In genomic region chr9:27212191-27212590, GRCh38 we compare ENCODE assay signal across 23 cellular contexts.
DNase-seq lines count a peak whose midpoint lies in the region; ATAC-seq and TF ChIP-seq lines count a peak whose summit lies in the region.
"Had no signal": no experiment of that assay in that cellular context is flagged by ENCODE, and none has a peak within 500 bp of the region (broad histone marks: within the 10 kb centered on the region; RNA-seq: fewer than 3 reads in every experiment).

No MANE protein-coding gene starts in this region.

- DNase-seq in mammary epithelial cell (peak; percentile 57), MCF 10A (ENCODE audit: unreplicated experiment) (no peak), epithelial cell of prostate (ENCODE audit: low read depth, low spot score) (peak; percentile 33), trophoblast cell (peak; percentile 60 to 86), globus pallidus (ENCODE audit: low spot score) (no peak)
- DNase-seq in naive thymus-derived CD4-positive, alpha-beta T cell: no peak
- no peak for DNase-seq in activated CD4-positive, CD25-positive, alpha-beta regulatory T cell (lab: John Stamatoyannopoulos, UW)
- DNase-seq: ACHN; Caco-2; CD4-positive, alpha-beta T cell; DMS 273 treated with DMSO at 0.1 percent for 48 hours; DND-41; GOT3; HCEC 1CT; NCI-H1694; NCI-H2081; NCI-H446; Peyer's patch had no signal

- H3K4ac ChIP-seq in trophoblast cell (ENCODE audit: low read depth, low read length): no peak overlapping the region

- H2BK12ac ChIP-seq in trophoblast cell (ENCODE audit: low read length): no peak overlapping the region

- POLR2A ChIA-PET in MCF 10A (lab: Yijun Ruan, JAX): interaction anchor here (0.7 kb wide), 2 partner anchors 88 to 97 kb away, joined by 3 read pairs; no protein-coding TSS in a partner anchor
- POLR2A ChIA-PET in naive thymus-derived CD4-positive, alpha-beta T cell (lab: Charles Lee): no interaction called here

- no peak overlapping the region for H3K27ac ChIP-seq in mammary epithelial cell (ENCODE audit: insufficient read depth, low read depth, low read length)
- H3K27ac ChIP-seq in epithelial cell of prostate: peak overlapping the region; percentile 9
- no peak overlapping the region for H3K27ac ChIP-seq in trophoblast cell (ENCODE audit: low read depth, low read length)
- H3K27ac ChIP-seq in naive thymus-derived CD4-positive, alpha-beta T cell (ENCODE audit: low read depth, low read length): no peak overlapping the region
- H3K27ac ChIP-seq: 22Rv1, BLaER1, Peyer's patch, SJSA1 had no signal

- dilution Hi-C loops in mammary epithelial cell (cut with HindIII; ENCODE audit: low sequenced_read_pairs): no loop called here

- H3K9ac ChIP-seq in mammary epithelial cell (ENCODE audit: insufficient read depth, low read length) (no peak overlapping the region), trophoblast cell (ENCODE audit: low read length) (no peak overlapping the region)
- H3K9ac ChIP-seq: BLaER1 had no signal

- no peaks in the 10 kb centered on the region for H3K9me3 Mint-ChIP-seq in MCF 10A (ENCODE audit: unreplicated experiment)
- H3K9me3 Mint-ChIP-seq in naive thymus-derived CD4-positive, alpha-beta T cell: no peaks in the 10 kb centered on the region
- H3K9me3 Mint-ChIP-seq: CD4-positive, alpha-beta T cell had no signal

- no TSS peak for BruUV-seq in mammary epithelial cell (replicated peaks; lab: Mats Ljungman, UMichigan)
- BruUV-seq in MCF 10A (replicated peaks; lab: Mats Ljungman, UMichigan): no TSS peak

- ATAC-seq in GM18519 (IDR thresholded peaks at IDR 0.05; ENCODE audit: low FRiP score, unreplicated experiment): no peak
- no peak for ATAC-seq in naive thymus-derived CD4-positive, alpha-beta T cell
- ATAC-seq: Right ventricle myocardium inferior had no signal

- H3K23ac ChIP-seq in trophoblast cell (ENCODE audit: low read length): no peak overlapping the region

- H3K27ac Mint-ChIP-seq in MCF 10A (ENCODE audit: low read depth, unreplicated experiment): no peak overlapping the region
- no peak overlapping the region for H3K27ac Mint-ChIP-seq in naive thymus-derived CD4-positive, alpha-beta T cell
- H3K27ac Mint-ChIP-seq: CD4-positive, alpha-beta T cell had no signal

- peaks cover 11% of the 10 kb centered on the region for H3K4me1 Mint-ChIP-seq in MCF 10A (ENCODE audit: insufficient read depth, unreplicated experiment)
- H3K4me1 Mint-ChIP-seq in naive thymus-derived CD4-positive, alpha-beta T cell: no peaks in the 10 kb centered on the region

- H3K4me1 ChIP-seq in mammary epithelial cell (ENCODE audit: insufficient read depth, low read length) (peaks cover 7% of the 10 kb centered on the region), trophoblast cell (ENCODE audit: control insufficient read depth in 1 of 2, insufficient read depth in 2 of 2, low read length in 2 of 2) (peaks cover 6% of the 10 kb centered on the region in 2 experiments)
- H3K4me1 ChIP-seq in naive thymus-derived CD4-positive, alpha-beta T cell (ENCODE audit: control insufficient read depth in 2 of 2, insufficient read depth in 2 of 2, low read length in 2 of 2): no peaks in the 10 kb centered on the region
- H3K4me1 ChIP-seq: BLaER1, Caco-2, Peyer's patch, SJSA1 had no signal

- H3K27me3 ChIP-seq in mammary epithelial cell (ENCODE audit: insufficient read depth, low read length) (peaks cover 28% of the 10 kb centered on the region), trophoblast cell (ENCODE audit: insufficient read depth, low read length) (no peaks in the 10 kb centered on the region)
- no peaks in the 10 kb centered on the region for H3K27me3 ChIP-seq in naive thymus-derived CD4-positive, alpha-beta T cell (ENCODE audit: control insufficient read depth in 2 of 2, insufficient read depth in 2 of 2, low read length in 2 of 2)
- H3K27me3 ChIP-seq: BLaER1, Peyer's patch, SJSA1 had no signal

- in situ Hi-C loops in mammary epithelial cell (cut with MboI; ENCODE audit: low sequenced_read_pairs in 2 of 2): no loop called here

- no peak overlapping the region for H2BK120ac ChIP-seq in trophoblast cell (ENCODE audit: insufficient read depth, low read length, poor library complexity)

- no peak overlapping the region for H4K12ac ChIP-seq in trophoblast cell (ENCODE audit: low read depth, low read length)

- H3K9me3 ChIP-seq in mammary epithelial cell (replicated peaks; ENCODE audit: insufficient read depth, low read length) (no peaks in the 10 kb centered on the region), trophoblast cell (ENCODE audit: insufficient read depth, low read depth, low read length) (no peaks in the 10 kb centered on the region)
- no peaks in the 10 kb centered on the region for H3K9me3 ChIP-seq in naive thymus-derived CD4-positive, alpha-beta T cell (ENCODE audit: control insufficient read depth in 2 of 3, low read length in 3 of 3)
- H3K9me3 ChIP-seq: BLaER1, Caco-2, Peyer's patch, SJSA1 had no signal

- intact Hi-C loops in mammary epithelial cell (cut with micrococcal nuclease): no loop called here
- intact Hi-C loops in MCF 10A (cut with micrococcal nuclease): no loop called here
- intact Hi-C loops in naive thymus-derived CD4-positive, alpha-beta T cell (cut with micrococcal nuclease): no loop called here

- H3K4me3 Mint-ChIP-seq in MCF 10A (ENCODE audit: unreplicated experiment): no peak overlapping the region
- H3K4me3 Mint-ChIP-seq in naive thymus-derived CD4-positive, alpha-beta T cell: no peak overlapping the region
- H3K4me3 Mint-ChIP-seq: CD4-positive, alpha-beta T cell had no signal

- H3K4me2 ChIP-seq in mammary epithelial cell (ENCODE audit: insufficient read depth, low read depth, low read length): no peak overlapping the region
- H3K4me2 ChIP-seq in trophoblast cell (ENCODE audit: low read length): no peak overlapping the region
- H3K4me2 ChIP-seq: BLaER1 had no signal

- H2AFZ ChIP-seq in mammary epithelial cell (ENCODE audit: low read depth, low read length) (no peak overlapping the region), trophoblast cell (ENCODE audit: insufficient read depth, low read length, poor library complexity) (no peak overlapping the region)

- no peak overlapping the region for H3K14ac ChIP-seq in trophoblast cell (ENCODE audit: low read length)

- no peaks in the 10 kb centered on the region for H3K36me3 Mint-ChIP-seq in MCF 10A (ENCODE audit: insufficient read depth, unreplicated experiment)
- no peaks in the 10 kb centered on the region for H3K36me3 Mint-ChIP-seq in naive thymus-derived CD4-positive, alpha-beta T cell

- no peaks in the 10 kb centered on the region for H3K79me2 ChIP-seq in mammary epithelial cell (ENCODE audit: insufficient read depth, low read length)
- H3K79me2 ChIP-seq in trophoblast cell (ENCODE audit: control insufficient read depth, insufficient read depth, low read length, poor library complexity): no peaks in the 10 kb centered on the region

- no peak overlapping the region for H3K18ac ChIP-seq in trophoblast cell (ENCODE audit: low read length)

- no peak overlapping the region for H2AK5ac ChIP-seq in trophoblast cell (ENCODE audit: low read length)

- H3K79me1 ChIP-seq in trophoblast cell (ENCODE audit: low read length): no peaks in the 10 kb centered on the region

- CTCF ChIA-PET in mammary epithelial cell (lab: Charles Lee; ENCODE audit: low non-redundant PET) (interaction anchor here (0.6 kb wide), 1 partner anchor 9 kb away, joined by 3 read pairs; no protein-coding TSS in a partner anchor), MCF 10A (lab: Yijun Ruan, JAX) (interaction anchor here (0.6 kb wide), 1 partner anchor 165 kb away, joined by 4 read pairs; no protein-coding TSS in a partner anchor)
- CTCF ChIA-PET in naive thymus-derived CD4-positive, alpha-beta T cell (lab: Charles Lee): interaction anchor here (0.7 kb wide), 1 partner anchor 416 kb away, joined by 3 read pairs; no protein-coding TSS in a partner anchor

- H2BK5ac ChIP-seq in trophoblast cell (ENCODE audit: low read depth, low read length, poor library complexity): no peak overlapping the region

- no peak overlapping the region for H4K8ac ChIP-seq in trophoblast cell (ENCODE audit: low read depth, low read length)

- TF ChIP-seq CTCF in mammary epithelial cell (conservative IDR thresholded peaks at IDR 0.05 in 1 of 2, IDR thresholded peaks at IDR 0.05 in 1 of 2; ENCODE audit: extremely low read depth in 1 of 2, insufficient read depth in 1 of 2, low read depth in 1 of 2, low read length in 2 of 2): no peak
- no peak for TF ChIP-seq CTCF in MCF 10A (IDR thresholded peaks at IDR 0.05; ENCODE audit: unreplicated experiment)

- H3K4me3 ChIP-seq in mammary epithelial cell (replicated peaks in 1 of 3; ENCODE audit: insufficient read depth in 1 of 3, low read depth in 2 of 3, low read length in 3 of 3) (no peak overlapping the region), trophoblast cell (ENCODE audit: low read depth, low read length) (no peak overlapping the region)
- H3K4me3 ChIP-seq in naive thymus-derived CD4-positive, alpha-beta T cell (ENCODE audit: low read length): no peak overlapping the region
- H3K4me3 ChIP-seq: BLaER1, Peyer's patch, SJSA1 had no signal

- 49% methylated on average over 4 of the region's 4 CpGs for WGBS in mammary epithelial cell (ENCODE audit: low coverage, missing lambda C conversion rate)
- WGBS in trophoblast cell (ENCODE audit: extremely low coverage, insufficient coverage, insufficient read length): no CpG with 5 or more reads among the region's 4 CpGs

- no peaks in the 10 kb centered on the region for H4K20me1 ChIP-seq in mammary epithelial cell (ENCODE audit: insufficient read depth, low read length)
- H4K20me1 ChIP-seq: BLaER1 had no signal

- no peaks in the 10 kb centered on the region for H3K27me3 Mint-ChIP-seq in MCF 10A (ENCODE audit: insufficient read depth, unreplicated experiment)
- peaks cover 0 to 15% (median 0%) of the 10 kb centered on the region in 5 donors for H3K27me3 Mint-ChIP-seq in naive thymus-derived CD4-positive, alpha-beta T cell
- H3K27me3 Mint-ChIP-seq: CD4-positive, alpha-beta T cell had no signal

- no peaks in the 10 kb centered on the region for H3K36me3 ChIP-seq in mammary epithelial cell (ENCODE audit: insufficient read depth, low read length)
- no peaks in the 10 kb centered on the region for H3K36me3 ChIP-seq in trophoblast cell (ENCODE audit: control insufficient read depth in 1 of 2, insufficient read depth in 2 of 2, low read length in 2 of 2)
- H3K36me3 ChIP-seq in naive thymus-derived CD4-positive, alpha-beta T cell (ENCODE audit: control insufficient read depth in 2 of 3, insufficient read depth in 3 of 3, low read length in 3 of 3): no peaks in the 10 kb centered on the region
- H3K36me3 ChIP-seq: BLaER1, Peyer's patch, SJSA1 had no signal

- H4K91ac ChIP-seq in trophoblast cell (ENCODE audit: low read depth, low read length): no peak overlapping the region

Comparison
In these comparisons a context has a peak if more than half of its experiments do, and no peak if none do; other contexts are left out.
1. DNase-seq: peak in mammary epithelial cell (single experiment), epithelial cell of prostate (single experiment) and trophoblast cell (2 of 2); none in MCF 10A (single experiment), globus pallidus (single experiment), naive thymus-derived CD4-positive, alpha-beta T cell (0 of 9) and activated CD4-positive, CD25-positive, alpha-beta regulatory T cell (0 of 4).